3 cellular contexts compared by ENCODE assay signal in genomic region chr5:30831605-30832004, GRCh38.
TF ChIP-seq lines count a peak whose summit lies in the region.

No MANE protein-coding gene starts in this region.

TF ChIP-seq in HepG2, 621 proteins besides CTCF, POLR2A, EP300 and RAD21 (continued from another document and continues in another):
- TF ChIP-seq HOMEZ (CRISPR knock-in tag; IDR thresholded peaks at IDR 0.05; ENCODE audit: low read depth) (no peak), ZNF281 (CRISPR knock-in tag; IDR thresholded peaks at IDR 0.05; ENCODE audit: borderline replicate concordance) (no peak), TEAD2 (CRISPR knock-in tag; IDR thresholded peaks at IDR 0.05) (no peak), PCBP2 (optimal IDR thresholded peaks at IDR 0.05; ENCODE audit: low read depth, low read length, poor library complexity, severe bottlenecking) (no peak), PRDM4 (CRISPR knock-in tag; IDR thresholded peaks at IDR 0.05; ENCODE audit: borderline replicate concordance) (no peak), ATRX (CRISPR knock-in tag; IDR thresholded peaks at IDR 0.05; ENCODE audit: borderline replicate concordance) (no peak), GATA4 (IDR thresholded peaks at IDR 0.05; ENCODE audit: borderline replicate concordance, low read depth) (no peak), ZBTB25 (CRISPR knock-in tag; IDR thresholded peaks at IDR 0.05) (no peak)

TF ChIP-seq in K562, 482 proteins besides CTCF, POLR2A, EP300 and RAD21 (continued from another document and continues in another):
- TF ChIP-seq AFF4 (CRISPR knock-in tag; IDR thresholded peaks at IDR 0.05): no peak
- no peak for TF ChIP-seq BCOR (IDR thresholded peaks at IDR 0.05)
- no peak for TF ChIP-seq FOXK1 (CRISPR knock-in tag; IDR thresholded peaks at IDR 0.05; ENCODE audit: borderline replicate concordance)
- no peak for TF ChIP-seq ZHX1 (conservative IDR thresholded peaks at IDR 0.05; ENCODE audit: low read length)
- no peak for TF ChIP-seq SIN3A (IDR thresholded peaks at IDR 0.05; ENCODE audit: borderline replicate concordance in 2 of 2, control insufficient read depth in 1 of 2, low read depth in 2 of 2, low read length in 2 of 2)
- TF ChIP-seq PURB (CRISPR knock-in tag; IDR thresholded peaks at IDR 0.05; ENCODE audit: low read depth): no peak
- no peak for TF ChIP-seq E2F4 (CRISPR knock-in tag; IDR thresholded peaks at IDR 0.05; ENCODE audit: low read depth)
- TF ChIP-seq ZNF780A (CRISPR knock-in tag; IDR thresholded peaks at IDR 0.05): no peak
- no peak for TF ChIP-seq TEAD2 (tag; IDR thresholded peaks at IDR 0.05)
- TF ChIP-seq ZFPM2 (CRISPR knock-in tag; IDR thresholded peaks at IDR 0.05): no peak
- TF ChIP-seq CHD2 (IDR thresholded peaks at IDR 0.05; ENCODE audit: low read depth, low read length): no peak
- TF ChIP-seq ARID4B (CRISPR knock-in tag; IDR thresholded peaks at IDR 0.05): no peak
- TF ChIP-seq PPARD (CRISPR knock-in tag; IDR thresholded peaks at IDR 0.05): no peak

TF ChIP-seq in neural cell, 6 proteins besides CTCF, POLR2A, EP300 and RAD21 (continued from another document):
- TF ChIP-seq REST (IDR thresholded peaks at IDR 0.05; ENCODE audit: borderline replicate concordance) (no peak), MXI1 (conservative IDR thresholded peaks at IDR 0.05; ENCODE audit: poor library complexity, severe bottlenecking) (no peak)
TF ChIP-seq in neural cell: peak in this region for 0.
